In genomic region chr4:84652478-84652877, GRCh38 we compare ENCODE assay signal across 27 cellular contexts.
"Had no signal": no experiment of that assay in that cellular context is flagged by ENCODE, and none has a peak within 500 bp of the region (broad histone marks: within the 10 kb centered on the region; RNA-seq: fewer than 3 reads in every experiment).

No MANE protein-coding gene starts in this region.

- H3K4me1 ChIP-seq: pancreas, psoas muscle, tibial nerve, vagina had no signal

- H3K27ac Mint-ChIP-seq: natural killer cell treated with Interleukin-12 subunit alpha and Interleukin-12 subunit beta and Interleukin-15 and Interleukin-18, amount 100 ng/mL, for 72 hours; nephron progenitor cell; stimulated activated effector memory CD8-positive, alpha-beta T cell treated with anti-CD3 and anti-CD28 coated beads, Interleukin-12 subunit alpha, Interleukin-12 subunit beta, amount 100 ng/mL, for 72 hours; stimulated activated naive B cell treated with anti-CD40 and anti-IgM and Interleukin-4, amounts not matched to agents 10 μg/mL and 1 μg/mL and 100 μg/mL, for 72 hours; stimulated activated naive CD8-positive, alpha-beta T cell treated with anti-CD3 and anti-CD28 coated beads, Interleukin-15, Interleukin-2, amounts not matched to agents 100 ng/mL and 50 ng/mL, for 24 hours had no signal

- H3K36me3 ChIP-seq: neutrophil, pancreas, right lobe of liver, sigmoid colon, stomach, thoracic aorta, thyroid gland, tibial nerve, upper lobe of left lung, vagina had no signal

- H3K27me3 ChIP-seq: neutrophil, pancreas, right lobe of liver, sigmoid colon, stomach, thyroid gland, tibial nerve, upper lobe of left lung, vagina had no signal

- H3K9me3 Mint-ChIP-seq: stimulated activated naive CD8-positive, alpha-beta T cell treated with anti-CD3 and anti-CD28 coated beads, Interleukin-15, Interleukin-2, amounts not matched to agents 100 ng/mL and 50 ng/mL, for 24 hours had no signal

- H3K4me3 Mint-ChIP-seq: natural killer cell treated with Interleukin-12 subunit alpha and Interleukin-12 subunit beta and Interleukin-15 and Interleukin-18, amount 100 ng/mL, for 72 hours; nephron progenitor cell; neural crest cell; stimulated activated effector memory CD8-positive, alpha-beta T cell treated with anti-CD3 and anti-CD28 coated beads, Interleukin-12 subunit alpha, Interleukin-12 subunit beta, amount 100 ng/mL, for 72 hours; stimulated activated naive B cell treated with anti-CD40 and anti-IgM and Interleukin-4, amounts not matched to agents 10 μg/mL and 1 μg/mL and 100 μg/mL, for 72 hours; stimulated activated naive CD8-positive, alpha-beta T cell treated with anti-CD3 and anti-CD28 coated beads, Interleukin-15, Interleukin-2, amounts not matched to agents 100 ng/mL and 50 ng/mL, for 24 hours had no signal

- FAIRE-seq: pancreas, small intestine, urothelium cell line had no signal

- H3K36me3 Mint-ChIP-seq: stimulated activated effector memory CD8-positive, alpha-beta T cell treated with anti-CD3 and anti-CD28 coated beads, Interleukin-12 subunit alpha, Interleukin-12 subunit beta, amount 100 ng/mL, for 72 hours; stimulated activated naive B cell treated with anti-CD40 and anti-IgM and Interleukin-4, amounts not matched to agents 10 μg/mL and 1 μg/mL and 100 μg/mL, for 72 hours had no signal

- ATAC-seq: natural killer cell treated with Interleukin-12 subunit alpha and Interleukin-12 subunit beta and Interleukin-15 and Interleukin-18, amount 100 ng/mL, for 72 hours; pancreas; psoas muscle; right cardiac atrium; stimulated activated effector memory CD8-positive, alpha-beta T cell treated with anti-CD3 and anti-CD28 coated beads, Interleukin-12 subunit alpha, Interleukin-12 subunit beta, amount 100 ng/mL, for 72 hours; stimulated activated naive B cell treated with anti-CD40 and anti-IgM and Interleukin-4, amounts not matched to agents 10 μg/mL and 1 μg/mL and 100 μg/mL, for 72 hours had no signal

- H3K27me3 Mint-ChIP-seq: natural killer cell treated with Interleukin-12 subunit alpha and Interleukin-12 subunit beta and Interleukin-15 and Interleukin-18, amount 100 ng/mL, for 72 hours; stimulated activated naive CD8-positive, alpha-beta T cell treated with anti-CD3 and anti-CD28 coated beads, Interleukin-15, Interleukin-2, amounts not matched to agents 100 ng/mL and 50 ng/mL, for 24 hours had no signal

- H3K9me3 ChIP-seq: neutrophil, pancreas, psoas muscle, right lobe of liver, sigmoid colon, thoracic aorta, thyroid gland, tibial nerve, upper lobe of left lung, vagina had no signal

- H3K4me3 ChIP-seq: pancreas, psoas muscle, right lobe of liver, sigmoid colon, stomach, thoracic aorta, thyroid gland, tibial nerve, upper lobe of left lung, vagina had no signal

- DNase-seq: nephron progenitor cell; nucleus accumbens; pancreas; psoas muscle; right cardiac atrium; right lobe of liver; sigmoid colon; small intestine; stimulated activated CD4-positive, alpha-beta T cell treated with anti-CD3 and anti-CD28 coated beads, Interleukin-15, amount 100 ng/mL, for 24 hours; stimulated activated CD4-positive, alpha-beta T cell treated with anti-CD3 and anti-CD28 coated beads, Interleukin-2, amount 100 ng/mL, for 24 hours; stimulated activated CD4-positive, alpha-beta T cell treated with anti-CD3 and anti-CD28 coated beads, Interleukin-2, amount 100 ng/mL, for 48 hours; stimulated activated CD4-positive, alpha-beta T cell treated with anti-CD3 and anti-CD28 coated beads, Interleukin-4, amount 100 ng/mL, for 24 hours; stimulated activated naive B cell treated with anti-CD40 and anti-IgM and Interleukin-4, amounts not matched to agents 10 μg/mL and 1 μg/mL and 100 μg/mL, for 72 hours; stimulated activated naive CD4-positive, alpha-beta T cell treated with Interleukin-2 at 50 U/mL for 16 hours; stomach; thyroid gland; trophoblast cell; upper lobe of left lung had no signal

- H3K27ac ChIP-seq: neutrophil, pancreas, psoas muscle, right lobe of liver, sigmoid colon, stomach, thoracic aorta, thyroid gland, tibial nerve, upper lobe of left lung, vagina had no signal

- H3K4me1 Mint-ChIP-seq: stimulated activated effector memory CD8-positive, alpha-beta T cell treated with anti-CD3 and anti-CD28 coated beads, Interleukin-12 subunit alpha, Interleukin-12 subunit beta, amount 100 ng/mL, for 72 hours; stimulated activated naive B cell treated with anti-CD40 and anti-IgM and Interleukin-4, amounts not matched to agents 10 μg/mL and 1 μg/mL and 100 μg/mL, for 72 hours had no signal
